1 cellular context compared by ENCODE assay signal in the genomic region with DNA sequence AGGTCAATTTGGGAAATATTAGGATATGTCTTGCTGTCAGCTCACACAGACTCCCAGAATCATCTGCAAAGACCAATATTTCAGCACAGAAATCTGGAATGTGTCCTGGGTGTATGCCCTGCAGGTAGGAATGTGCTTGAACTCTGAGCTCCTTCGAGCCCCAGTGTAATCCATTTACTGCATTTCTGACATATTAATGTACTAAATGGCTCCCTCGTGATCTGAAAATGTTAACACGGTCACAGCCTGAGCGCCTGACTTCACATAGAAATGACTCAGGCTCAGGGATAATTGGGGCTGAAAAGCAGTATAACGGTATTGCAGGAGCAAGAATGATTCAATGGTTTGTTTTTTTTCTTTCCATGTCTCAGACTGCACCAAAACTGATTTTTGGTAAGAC.
TF ChIP-seq lines count a peak whose summit lies in the region.

No MANE protein-coding gene starts in this region.

TF ChIP-seq in IMR-90, 13 proteins besides CTCF, POLR2A, EP300 and RAD21:
- TF ChIP-seq, protein P1, sequence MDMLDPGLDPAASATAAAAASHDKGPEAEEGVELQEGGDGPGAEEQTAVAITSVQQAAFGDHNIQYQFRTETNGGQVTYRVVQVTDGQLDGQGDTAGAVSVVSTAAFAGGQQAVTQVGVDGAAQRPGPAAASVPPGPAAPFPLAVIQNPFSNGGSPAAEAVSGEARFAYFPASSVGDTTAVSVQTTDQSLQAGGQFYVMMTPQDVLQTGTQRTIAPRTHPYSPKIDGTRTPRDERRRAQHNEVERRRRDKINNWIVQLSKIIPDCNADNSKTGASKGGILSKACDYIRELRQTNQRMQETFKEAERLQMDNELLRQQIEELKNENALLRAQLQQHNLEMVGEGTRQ (IDR thresholded peaks at IDR 0.05; ENCODE audit: low read depth, low read length): no peak
- TF ChIP-seq, protein P2, sequence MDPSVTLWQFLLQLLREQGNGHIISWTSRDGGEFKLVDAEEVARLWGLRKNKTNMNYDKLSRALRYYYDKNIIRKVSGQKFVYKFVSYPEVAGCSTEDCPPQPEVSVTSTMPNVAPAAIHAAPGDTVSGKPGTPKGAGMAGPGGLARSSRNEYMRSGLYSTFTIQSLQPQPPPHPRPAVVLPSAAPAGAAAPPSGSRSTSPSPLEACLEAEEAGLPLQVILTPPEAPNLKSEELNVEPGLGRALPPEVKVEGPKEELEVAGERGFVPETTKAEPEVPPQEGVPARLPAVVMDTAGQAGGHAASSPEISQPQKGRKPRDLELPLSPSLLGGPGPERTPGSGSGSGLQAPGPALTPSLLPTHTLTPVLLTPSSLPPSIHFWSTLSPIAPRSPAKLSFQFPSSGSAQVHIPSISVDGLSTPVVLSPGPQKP (IDR thresholded peaks at IDR 0.05; ENCODE audit: borderline replicate concordance, low read depth, low read length): no peak
- TF ChIP-seq CHD1 (IDR thresholded peaks at IDR 0.05; ENCODE audit: low read depth, low read length) (no peak), RCOR1 (IDR thresholded peaks at IDR 0.05; ENCODE audit: insufficient replicate concordance, low read length) (no peak), CEBPB (IDR thresholded peaks at IDR 0.05; ENCODE audit: low read depth, low read length) (no peak), SMC3 (IDR thresholded peaks at IDR 0.05; ENCODE audit: low read depth, low read length) (no peak), BHLHE40 (IDR thresholded peaks at IDR 0.05; ENCODE audit: low read depth, low read length) (no peak), MAZ (IDR thresholded peaks at IDR 0.05; ENCODE audit: borderline replicate concordance, low read depth, low read length) (no peak), RFX5 (IDR thresholded peaks at IDR 0.05; ENCODE audit: low read depth, low read length) (no peak), MAFK (IDR thresholded peaks at IDR 0.05; ENCODE audit: low read depth, low read length) (no peak), MXI1 (IDR thresholded peaks at IDR 0.05; ENCODE audit: borderline replicate concordance, low read depth, low read length) (no peak), FOS (IDR thresholded peaks at IDR 0.05; ENCODE audit: low read depth, low read length) (no peak), NFE2L2 (IDR thresholded peaks at IDR 0.05; ENCODE audit: low read depth, low read length) (no peak)
